In the genomic region with DNA sequence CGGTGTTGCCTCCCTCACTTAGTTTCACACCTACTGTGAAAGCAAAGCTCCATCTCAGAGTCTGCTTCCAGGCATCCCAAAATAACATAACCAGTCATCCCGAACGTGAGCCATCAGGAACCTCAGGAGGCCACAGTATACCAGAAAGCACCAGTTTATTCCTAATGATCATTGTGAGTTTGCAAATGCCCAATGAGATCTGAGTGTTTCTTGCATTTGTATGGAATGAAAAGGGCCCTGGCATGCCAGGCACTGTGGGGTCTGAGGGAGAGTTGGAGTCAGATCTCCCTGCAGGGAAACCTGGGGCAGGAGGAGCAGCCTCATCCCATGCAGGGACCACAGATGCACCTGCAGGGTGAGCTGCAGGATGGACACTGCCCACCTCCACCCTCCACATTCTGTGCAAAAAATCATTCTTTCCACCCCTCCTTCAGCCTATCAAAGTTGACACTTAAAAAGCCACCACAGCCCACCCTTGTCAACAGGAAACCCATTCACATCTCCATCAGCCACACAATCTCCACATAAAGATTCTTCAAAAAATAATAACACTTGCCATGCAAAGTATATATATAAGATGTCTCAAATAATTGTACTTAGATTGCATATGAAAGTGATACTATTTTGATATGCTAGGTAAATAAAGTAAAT, we compare ENCODE assay signal across 1 cellular context.
TF ChIP-seq lines count a peak whose summit lies in the region.
"Not testable (repeated sequence)": the region's sequence is repeated elsewhere in the genome, so short reads cannot be mapped to it uniquely, and the experiment has no call there.

No MANE protein-coding gene starts in this region.

TF ChIP-seq in K562, 482 proteins besides CTCF, POLR2A, EP300 and RAD21 (continued from another document):
- not testable (repeated sequence) for TF ChIP-seq MYC (IDR thresholded peaks at IDR 0.05; ENCODE audit: low read depth, low read length)
- TF ChIP-seq MYC (CRISPR knock-in tag; IDR thresholded peaks at IDR 0.05; ENCODE audit: borderline replicate concordance, low read depth) = 0 out of 2 replicates have a peak, but pooled peaks have one; percentile 32
- TF ChIP-seq MED1 (CRISPR knock-in tag; IDR thresholded peaks at IDR 0.05; ENCODE audit: borderline replicate concordance) = 0 out of 2 replicates have a peak, but pooled peaks have one; percentile 49
- TF ChIP-seq HOXB6 (CRISPR knock-in tag; IDR thresholded peaks at IDR 0.05; ENCODE audit: borderline replicate concordance) = 0 out of 2 replicates have a peak, but pooled peaks have one; percentile 3
